1 cellular context compared by ENCODE assay signal in the genomic region with DNA sequence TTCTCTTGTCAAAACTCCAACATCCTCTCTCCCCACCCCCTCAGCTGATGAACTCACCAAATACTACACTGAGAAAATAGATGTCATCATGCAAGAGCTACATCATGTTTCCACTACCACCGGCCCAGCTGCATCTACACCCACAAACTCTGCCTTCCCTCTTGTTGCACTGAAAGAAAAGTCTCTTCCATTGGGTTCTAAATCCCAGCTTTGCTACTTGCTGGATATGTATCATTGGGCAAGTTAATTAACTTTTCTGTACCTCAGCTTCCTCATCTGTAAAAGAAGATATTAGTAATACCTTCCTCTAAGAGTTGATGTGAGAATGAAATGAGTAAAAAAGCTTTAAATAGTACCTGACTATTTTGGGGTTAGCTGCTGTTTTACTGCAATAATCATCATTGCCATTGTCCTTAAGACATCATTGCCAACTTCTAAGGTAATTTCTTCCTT.
TF ChIP-seq lines count a peak whose summit lies in the region.

No MANE protein-coding gene starts in this region.

TF ChIP-seq in WTC11, 78 proteins besides CTCF, POLR2A, EP300 and RAD21 (continued from another document):
- TF ChIP-seq NR3C1 (CRISPR knock-in tag; conservative IDR thresholded peaks at IDR 0.05; ENCODE audit: low read depth), result no peak
- TF ChIP-seq, protein P1, sequence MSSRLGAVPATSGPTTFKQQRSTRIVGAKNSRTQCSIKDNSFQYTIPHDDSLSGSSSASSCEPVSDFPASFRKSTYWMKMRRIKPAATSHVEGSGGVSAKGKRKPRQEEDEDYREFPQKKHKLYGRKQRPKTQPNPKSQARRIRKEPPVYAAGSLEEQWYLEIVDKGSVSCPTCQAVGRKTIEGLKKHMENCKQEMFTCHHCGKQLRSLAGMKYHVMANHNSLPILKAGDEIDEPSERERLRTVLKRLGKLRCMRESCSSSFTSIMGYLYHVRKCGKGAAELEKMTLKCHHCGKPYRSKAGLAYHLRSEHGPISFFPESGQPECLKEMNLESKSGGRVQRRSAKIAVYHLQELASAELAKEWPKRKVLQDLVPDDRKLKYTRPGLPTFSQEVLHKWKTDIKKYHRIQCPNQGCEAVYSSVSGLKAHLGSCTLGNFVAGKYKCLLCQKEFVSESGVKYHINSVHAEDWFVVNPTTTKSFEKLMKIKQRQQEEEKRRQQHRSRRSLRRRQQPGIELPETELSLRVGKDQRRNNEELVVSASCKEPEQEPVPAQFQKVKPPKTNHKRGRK (CRISPR knock-in tag; IDR thresholded peaks at IDR 0.05; ENCODE audit: borderline replicate concordance), result no peak
- TF ChIP-seq, protein P2, sequence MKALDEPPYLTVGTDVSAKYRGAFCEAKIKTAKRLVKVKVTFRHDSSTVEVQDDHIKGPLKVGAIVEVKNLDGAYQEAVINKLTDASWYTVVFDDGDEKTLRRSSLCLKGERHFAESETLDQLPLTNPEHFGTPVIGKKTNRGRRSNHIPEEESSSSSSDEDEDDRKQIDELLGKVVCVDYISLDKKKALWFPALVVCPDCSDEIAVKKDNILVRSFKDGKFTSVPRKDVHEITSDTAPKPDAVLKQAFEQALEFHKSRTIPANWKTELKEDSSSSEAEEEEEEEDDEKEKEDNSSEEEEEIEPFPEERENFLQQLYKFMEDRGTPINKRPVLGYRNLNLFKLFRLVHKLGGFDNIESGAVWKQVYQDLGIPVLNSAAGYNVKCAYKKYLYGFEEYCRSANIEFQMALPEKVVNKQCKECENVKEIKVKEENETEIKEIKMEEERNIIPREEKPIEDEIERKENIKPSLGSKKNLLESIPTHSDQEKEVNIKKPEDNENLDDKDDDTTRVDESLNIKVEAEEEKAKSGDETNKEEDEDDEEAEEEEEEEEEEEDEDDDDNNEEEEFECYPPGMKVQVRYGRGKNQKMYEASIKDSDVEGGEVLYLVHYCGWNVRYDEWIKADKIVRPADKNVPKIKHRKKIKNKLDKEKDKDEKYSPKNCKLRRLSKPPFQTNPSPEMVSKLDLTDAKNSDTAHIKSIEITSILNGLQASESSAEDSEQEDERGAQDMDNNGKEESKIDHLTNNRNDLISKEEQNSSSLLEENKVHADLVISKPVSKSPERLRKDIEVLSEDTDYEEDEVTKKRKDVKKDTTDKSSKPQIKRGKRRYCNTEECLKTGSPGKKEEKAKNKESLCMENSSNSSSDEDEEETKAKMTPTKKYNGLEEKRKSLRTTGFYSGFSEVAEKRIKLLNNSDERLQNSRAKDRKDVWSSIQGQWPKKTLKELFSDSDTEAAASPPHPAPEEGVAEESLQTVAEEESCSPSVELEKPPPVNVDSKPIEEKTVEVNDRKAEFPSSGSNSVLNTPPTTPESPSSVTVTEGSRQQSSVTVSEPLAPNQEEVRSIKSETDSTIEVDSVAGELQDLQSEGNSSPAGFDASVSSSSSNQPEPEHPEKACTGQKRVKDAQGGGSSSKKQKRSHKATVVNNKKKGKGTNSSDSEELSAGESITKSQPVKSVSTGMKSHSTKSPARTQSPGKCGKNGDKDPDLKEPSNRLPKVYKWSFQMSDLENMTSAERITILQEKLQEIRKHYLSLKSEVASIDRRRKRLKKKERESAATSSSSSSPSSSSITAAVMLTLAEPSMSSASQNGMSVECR (CRISPR knock-in tag; IDR thresholded peaks at IDR 0.05; ENCODE audit: borderline replicate concordance), result no peak
